ENCODE assay signal across 27 cellular contexts in the genomic region with DNA sequence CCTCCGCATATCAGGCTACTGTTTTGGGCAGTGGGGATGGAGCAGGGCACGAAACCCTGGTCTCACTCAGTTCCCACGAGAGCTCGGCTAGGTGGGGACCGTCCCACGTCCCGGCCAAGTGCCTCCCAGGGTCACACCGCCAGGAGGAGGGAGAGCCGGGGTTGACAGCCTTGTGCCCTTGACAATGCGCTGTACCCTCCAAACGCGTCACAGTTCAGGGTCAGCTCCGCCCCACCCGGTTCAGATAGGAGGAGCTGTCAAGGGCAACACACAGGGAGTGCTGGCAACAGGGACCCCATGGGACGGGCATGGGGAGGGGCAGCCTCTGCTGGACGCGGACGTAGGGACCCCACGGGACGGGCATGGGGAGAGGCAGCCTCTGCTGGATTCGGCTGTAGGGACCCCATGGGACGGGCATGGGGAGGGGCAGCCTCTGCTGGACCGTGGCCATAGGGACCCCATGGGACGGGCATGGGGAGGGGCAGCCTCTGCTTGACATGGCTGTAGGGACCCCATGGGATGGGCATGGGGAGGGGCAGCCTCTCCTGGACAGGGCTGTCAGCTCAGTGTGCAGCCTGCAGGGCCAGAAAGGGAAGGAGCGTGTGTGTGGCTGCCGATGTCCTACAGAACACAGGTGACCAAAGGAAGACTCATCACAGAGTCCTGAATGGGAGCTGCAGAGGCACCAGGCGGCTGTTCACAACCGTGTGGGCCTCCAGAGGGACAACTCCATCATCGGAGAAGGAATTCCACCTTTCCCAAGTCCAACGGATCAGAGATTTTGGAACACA.
"Had no signal": no experiment of that assay in that cellular context is flagged by ENCODE, and none has a peak within 500 bp of the region (broad histone marks: within the 10 kb centered on the region; RNA-seq: fewer than 3 reads in every experiment).

No MANE protein-coding gene starts in this region.

- H3K27me3 ChIP-seq: ascending aorta had no signal

- H3K4me3 Mint-ChIP-seq: activated B cell treated with CpG ODN at 0.5 μM for 24 hours; activated CD4-positive, alpha-beta memory T cell treated with anti-CD3 and anti-CD28 coated beads for 36 hours; activated CD4-positive, alpha-beta T cell treated with anti-CD3 and anti-CD28 coated beads, Interleukin-2, amount 10 ng/mL, durations not matched to agents 7 days and 5 days; activated naive CD4-positive, alpha-beta T cell treated with anti-CD3 and anti-CD28 coated beads, Interleukin-2, amount 10 ng/mL, durations not matched to agents 7 days and 5 days; activated naive CD8-positive, alpha-beta T cell treated with anti-CD3 and anti-CD28 coated beads for 36 hours; activated T-cell treated with anti-CD3 and anti-CD28 coated beads, Interleukin-2, amount 50 U/mL, for 72 hours; brain; IgD-negative memory B cell; T-helper 1 cell treated with Interleukin-12 subunit alpha and Interleukin-12 subunit beta and Interleukin-4 antibody, amounts not matched to agents 30 μg/mL and 1 μg/mL, for 36 hours had no signal

- H3K27me3 Mint-ChIP-seq: activated B cell treated with CpG ODN at 0.5 μM for 24 hours; activated CD4-positive, alpha-beta memory T cell treated with anti-CD3 and anti-CD28 coated beads for 36 hours; activated CD4-positive, alpha-beta T cell treated with anti-CD3 and anti-CD28 coated beads, Interleukin-2, amount 10 ng/mL, durations not matched to agents 7 days and 5 days; activated naive CD4-positive, alpha-beta T cell treated with anti-CD3 and anti-CD28 coated beads, Interleukin-2, amount 10 ng/mL, durations not matched to agents 7 days and 5 days; activated naive CD8-positive, alpha-beta T cell treated with anti-CD3 and anti-CD28 coated beads for 36 hours; brain; IgD-negative memory B cell had no signal

- DNase-seq: activated B cell treated with CpG ODN at 0.5 μM for 24 hours; activated CD4-positive, alpha-beta memory T cell treated with anti-CD3 and anti-CD28 coated beads for 36 hours; activated CD4-positive, alpha-beta T cell treated with anti-CD3 and anti-CD28 coated beads for 1 hour; activated CD4-positive, alpha-beta T cell treated with anti-CD3 and anti-CD28 coated beads, Interleukin-2, amount 10 ng/mL, durations not matched to agents 7 days and 5 days; activated CD8-positive, alpha-beta memory T cell treated with anti-CD3 and anti-CD28 coated beads for 24 hours; activated gamma-delta T cell treated with Interleukin-2 at 50 U/mL for 16 hours; activated naive CD4-positive, alpha-beta T cell treated with anti-CD3 and anti-CD28 coated beads, Interleukin-2, amount 10 ng/mL, durations not matched to agents 7 days and 5 days; activated naive CD8-positive, alpha-beta T cell treated with anti-CD3 and anti-CD28 coated beads for 36 hours; activated T-cell treated with anti-CD3 and anti-CD28 coated beads, Interleukin-2, amount 50 U/mL, for 72 hours; KG1; NCI-H1048; NCI-H1417; NCI-H1694; NCI-H226; NCI-H510A; NCI-H526 treated with DMSO at 0.1 percent for 48 hours; NCI-H82; NK-92 treated with Interleukin-12 subunit alpha and Interleukin-12 subunit beta, amount 100 ng/mL, for 24 hours; OCI-M1; SHP77 treated with DMSO at 0.1 percent for 48 hours had no signal

- H3K9me3 Mint-ChIP-seq: activated B cell treated with CpG ODN at 0.5 μM for 24 hours; activated CD4-positive, alpha-beta memory T cell treated with anti-CD3 and anti-CD28 coated beads for 36 hours; activated CD4-positive, alpha-beta T cell treated with anti-CD3 and anti-CD28 coated beads, Interleukin-2, amount 10 ng/mL, durations not matched to agents 7 days and 5 days; activated naive CD4-positive, alpha-beta T cell treated with anti-CD3 and anti-CD28 coated beads, Interleukin-2, amount 10 ng/mL, durations not matched to agents 7 days and 5 days; activated naive CD8-positive, alpha-beta T cell treated with anti-CD3 and anti-CD28 coated beads for 36 hours; activated T-cell treated with anti-CD3 and anti-CD28 coated beads, Interleukin-2, amount 50 U/mL, for 72 hours; activated T-helper 2 cell treated with anti-CD3 and anti-CD28 coated beads, Interferon-gamma antibody, Interleukin-2, Interleukin-4, amounts not matched to agents 10 μg/mL and 5 μg/mL and 100 μg/mL, durations not matched to agents 14 hours and 24 hours and 36 hours; brain; IgD-negative memory B cell; T-helper 1 cell treated with Interleukin-12 subunit alpha and Interleukin-12 subunit beta and Interleukin-4 antibody, amounts not matched to agents 30 μg/mL and 1 μg/mL, for 36 hours had no signal

- H3K27ac ChIP-seq: ascending aorta, RWPE1 had no signal

- H3K4me1 ChIP-seq: ascending aorta had no signal

- H3K27ac Mint-ChIP-seq: activated B cell treated with CpG ODN at 0.5 μM for 24 hours; activated CD4-positive, alpha-beta memory T cell treated with anti-CD3 and anti-CD28 coated beads for 36 hours; activated CD4-positive, alpha-beta T cell treated with anti-CD3 and anti-CD28 coated beads, Interleukin-2, amount 10 ng/mL, durations not matched to agents 7 days and 5 days; activated naive CD4-positive, alpha-beta T cell treated with anti-CD3 and anti-CD28 coated beads, Interleukin-2, amount 10 ng/mL, durations not matched to agents 7 days and 5 days; activated naive CD8-positive, alpha-beta T cell treated with anti-CD3 and anti-CD28 coated beads for 36 hours; activated T-cell treated with anti-CD3 and anti-CD28 coated beads, Interleukin-2, amount 50 U/mL, for 72 hours; activated T-helper 2 cell treated with anti-CD3 and anti-CD28 coated beads, Interferon-gamma antibody, Interleukin-2, Interleukin-4, amounts not matched to agents 10 μg/mL and 5 μg/mL and 100 μg/mL, durations not matched to agents 14 hours and 24 hours and 36 hours; IgD-negative memory B cell; T-helper 1 cell treated with Interleukin-12 subunit alpha and Interleukin-12 subunit beta and Interleukin-4 antibody, amounts not matched to agents 30 μg/mL and 1 μg/mL, for 36 hours had no signal

- H3K36me3 Mint-ChIP-seq: activated CD4-positive, alpha-beta memory T cell treated with anti-CD3 and anti-CD28 coated beads for 36 hours; activated naive CD4-positive, alpha-beta T cell treated with anti-CD3 and anti-CD28 coated beads, Interleukin-2, amount 10 ng/mL, durations not matched to agents 7 days and 5 days; activated naive CD8-positive, alpha-beta T cell treated with anti-CD3 and anti-CD28 coated beads for 36 hours; brain; IgD-negative memory B cell had no signal

- H3K4me3 ChIP-seq: ascending aorta had no signal

- H3K4me1 Mint-ChIP-seq: IgD-negative memory B cell had no signal

- H3K9me3 ChIP-seq: ascending aorta had no signal

- ATAC-seq: activated T-cell treated with anti-CD3 and anti-CD28 coated beads, Interleukin-2, amount 50 U/mL, for 72 hours; Panc1 had no signal
